8 cellular contexts compared by ENCODE assay signal in the genomic region with DNA sequence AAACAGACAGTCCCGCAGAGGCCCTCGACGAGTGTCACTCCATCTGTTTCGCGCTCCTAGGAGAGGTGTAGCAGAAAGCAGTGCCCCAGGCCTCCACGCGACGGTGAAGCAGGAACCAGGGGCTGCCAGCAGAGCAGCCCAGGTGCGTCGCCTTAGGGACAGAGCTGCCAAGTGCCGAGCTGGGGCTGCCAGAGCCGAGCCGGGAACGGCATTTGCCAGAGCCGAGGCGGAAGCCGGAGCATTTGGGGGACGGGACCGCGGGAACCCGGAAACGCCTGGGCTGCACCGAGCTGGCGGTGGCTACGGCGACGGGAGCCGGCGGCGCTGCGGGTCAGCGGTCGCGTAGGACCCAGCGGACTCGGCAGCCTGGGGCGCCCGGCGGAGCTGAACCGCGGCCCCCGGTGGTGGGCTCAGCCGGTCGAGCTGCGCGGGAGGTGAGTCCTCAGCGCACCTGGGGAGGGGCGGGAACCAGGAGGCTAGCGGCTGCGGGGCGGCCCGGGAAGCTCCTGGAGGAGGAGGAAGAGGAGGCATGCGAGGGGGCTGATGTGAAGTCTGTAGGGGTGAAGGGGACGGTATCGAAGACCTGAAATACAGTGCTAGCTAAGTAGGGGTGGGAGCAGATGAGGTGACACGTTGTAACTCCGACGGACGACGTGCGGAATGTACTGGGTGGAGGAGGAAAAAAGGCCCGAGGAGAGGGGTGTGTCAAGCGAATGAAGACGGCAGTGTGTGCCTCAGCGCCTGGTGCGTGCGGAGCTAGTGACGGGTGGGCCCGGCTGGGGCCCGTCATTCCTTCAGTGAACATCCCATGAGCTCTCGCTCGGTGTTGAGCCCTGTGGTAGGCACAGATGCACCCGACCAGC. TPM values are rescaled to one million over a fixed set of nuclear protein-coding genes. Genes with fewer than 3 reads are reported as not detected.
DNase-seq lines count a peak whose midpoint lies in the region; ATAC-seq and TF ChIP-seq lines count a peak whose summit lies in the region.

A gene (plus strand): TSS at position 268 of the 863 bp plus-strand sequence. CDS start 23,559 bp downstream, outside the sequence.

- no peak for TF ChIP-seq CTCF in subcutaneous adipose tissue (IDR thresholded peaks at IDR 0.05; ENCODE audit: low read depth)

- H4K91ac ChIP-seq in neuronal stem cell (ENCODE audit: low read depth, low read length, poor library complexity): peak within 1 kb of the TSS; percentile 82

- peak within 1 kb of the TSS; percentile 54 for H2BK15ac ChIP-seq in neuronal stem cell (ENCODE audit: low read length)

- no peak within 1 kb of the TSS for H3K4ac ChIP-seq in neuronal stem cell (ENCODE audit: low read length)

- no peak within 1 kb of the TSS for H2BK120ac ChIP-seq in neuronal stem cell (ENCODE audit: low read depth, low read length)

- peaks cover 3 to 5% of the 10 kb centered on the region in 2 donors for H3K4me1 ChIP-seq in neuronal stem cell (ENCODE audit: control insufficient read depth in 2 of 2, insufficient read depth in 1 of 2, low read depth in 1 of 2, low read length in 2 of 2)

- H2BK12ac ChIP-seq in neuronal stem cell (ENCODE audit: low read length): no peak within 1 kb of the TSS

- no peaks in the 10 kb centered on the region for H3K27me3 ChIP-seq in neuronal stem cell (ENCODE audit: control insufficient read depth in 3 of 3, insufficient read depth in 3 of 3, low read depth in 1 of 3, low read length in 3 of 3)

- peak within 1 kb of the TSS; percentile 94 for H3K9ac ChIP-seq in neuronal stem cell (ENCODE audit: low read depth, low read length, poor library complexity)

- H3K14ac ChIP-seq in neuronal stem cell (ENCODE audit: low read length): peak within 1 kb of the TSS; percentile 90

- H3K23ac ChIP-seq in neuronal stem cell (ENCODE audit: low read depth, low read length, poor library complexity): peak within 1 kb of the TSS; percentile 95

- no CpG with 5 or more reads among the region's 73 CpGs for WGBS in neuronal stem cell (ENCODE audit: extremely low coverage in 2 of 2, insufficient read length in 2 of 2, insufficient replicate concordance in 1 of 2), 2 donors

- no peaks in the 10 kb centered on the region for H3K9me3 ChIP-seq in neuronal stem cell (replicated peaks in 1 of 2; ENCODE audit: control insufficient read depth in 2 of 2, insufficient read depth in 1 of 2, low read depth in 1 of 2, low read length in 2 of 2)

- ATAC-seq in GM21737 (IDR thresholded peaks at IDR 0.05; ENCODE audit: unreplicated experiment): peak; percentile 95

- peak; percentile 79 for TF ChIP-seq POLR2A in Raji (IDR thresholded peaks at IDR 0.05; ENCODE audit: insufficient read depth, low read depth, low read length)

- H2AFZ ChIP-seq in neuronal stem cell (ENCODE audit: low read length): peak within 1 kb of the TSS; percentile 99

- peak within 1 kb of the TSS; percentile 37 for H3K27ac ChIP-seq in neuronal stem cell (replicated peaks; ENCODE audit: low read length)

- peak within 1 kb of the TSS; percentile 13 for H2AK5ac ChIP-seq in neuronal stem cell (ENCODE audit: low read depth, low read length)

- H3K36me3 ChIP-seq in neuronal stem cell (replicated peaks in 1 of 2; ENCODE audit: control insufficient read depth in 2 of 2, insufficient read depth in 2 of 2, low read length in 2 of 2): peaks cover 0 to 4% of the 10 kb centered on the region in 2 donors

- H3K18ac ChIP-seq in neuronal stem cell (ENCODE audit: low read length): peak within 1 kb of the TSS; percentile 97

- H3K4me2 ChIP-seq in neuronal stem cell (ENCODE audit: insufficient read depth, low read length, poor library complexity, severe bottlenecking): peak within 1 kb of the TSS; percentile 96

- H2BK5ac ChIP-seq in neuronal stem cell (ENCODE audit: low read length): no peak within 1 kb of the TSS

- H3K4me3 ChIP-seq in neuronal stem cell (ENCODE audit: low read length in 2 of 2): peak within 1 kb of the TSS; percentile 67 to 93

- DNase-seq in Daoy (ENCODE audit: low read depth) (peak; percentile 90), KG1 (lab: John Stamatoyannopoulos, UW) (peak; percentile 69), activated gamma-delta T cell (lab: John Stamatoyannopoulos, UW) (peak; percentile 60), foreskin melanocyte (peak; percentile 55), neuronal stem cell (ENCODE audit: low spot score) (peak; percentile 71)

- no peak within 1 kb of the TSS for H4K8ac ChIP-seq in neuronal stem cell (ENCODE audit: low read depth, low read length)

- no peaks in the 10 kb centered on the region for H3K79me1 ChIP-seq in neuronal stem cell (ENCODE audit: low read depth, low read length)

RNA-seq across cellular contexts. Expression of the gene that starts here (rescaled TPM):
- 53.0 and 62.6 TPM in 2 replicates for total RNA-seq in Daoy (2014; rRNA removed; shearing (Covaris generic))
- polyA plus RNA-seq in neuronal stem cell (2013, experiment 1 of 2): 9.1 TPM
- polyA plus RNA-seq in neuronal stem cell (2013, experiment 2 of 2): 9.3 TPM
- total RNA-seq in subcutaneous adipose tissue: 10 to 100 TPM; 27.9 to 39.6 (median 29.8) TPM

Comparison
In these comparisons a context has a peak if more than half of its experiments do, and no peak if none do; other contexts are left out.
1. Peak in every context shown above with its lines: DNase-seq, ATAC-seq, H3K4me3 ChIP-seq and H3K27ac ChIP-seq.